In genomic region chr9:129383005-129383414, GRCh38 we compare ENCODE assay signal across 8 cellular contexts.
DNase-seq lines count a peak whose midpoint lies in the region; ATAC-seq and TF ChIP-seq lines count a peak whose summit lies in the region.

No MANE protein-coding gene starts in this region.

- peaks cover 27% of the 10 kb centered on the region for H3K79me1 ChIP-seq in trophoblast cell (ENCODE audit: low read length)

- WGBS in trophoblast cell (ENCODE audit: extremely low coverage, insufficient coverage, insufficient read length), result no CpG with 5 or more reads among the region's 14 CpGs

- H3K4me1 ChIP-seq in trophoblast cell (ENCODE audit: control insufficient read depth in 1 of 2, insufficient read depth in 2 of 2, low read length in 2 of 2), result peaks cover 26 to 31% of the 10 kb centered on the region in 2 experiments

- H3K9me3 ChIP-seq in WERI-Rb-1 (ENCODE audit: severe bottlenecking) (no peaks in the 10 kb centered on the region), trophoblast cell (ENCODE audit: insufficient read depth, low read depth, low read length) (peaks cover 4% of the 10 kb centered on the region)

- H3K27me3 ChIP-seq in WERI-Rb-1 (ENCODE audit: insufficient read depth, low read depth, severe bottlenecking) (no peaks in the 10 kb centered on the region), trophoblast cell (ENCODE audit: insufficient read depth, low read length) (no peaks in the 10 kb centered on the region)

- peak overlapping the region; percentile 98 for H4K91ac ChIP-seq in trophoblast cell (ENCODE audit: low read depth, low read length)

- H3K9ac ChIP-seq in trophoblast cell (ENCODE audit: low read length), result peak overlapping the region; percentile 74

- H3K18ac ChIP-seq in trophoblast cell (ENCODE audit: low read length), result peak overlapping the region; percentile 84

- peak overlapping the region; percentile 95 for H2BK5ac ChIP-seq in trophoblast cell (ENCODE audit: low read depth, low read length, poor library complexity)

- no peaks in the 10 kb centered on the region for H3K9me3 Mint-ChIP-seq in activated CD4-positive, alpha-beta memory T cell treated with anti-CD3 and anti-CD28 coated beads for 36 hours
- no peaks in the 10 kb centered on the region for H3K9me3 Mint-ChIP-seq in activated CD4-positive, alpha-beta memory T cell treated with anti-CD3 and anti-CD28 coated beads, Interleukin-2, amount 10 ng/mL, durations not matched to agents 7 days and 5 days

- H4K12ac ChIP-seq in trophoblast cell (ENCODE audit: low read depth, low read length), result peak overlapping the region; percentile 46

- H3K4me1 Mint-ChIP-seq in activated CD4-positive, alpha-beta memory T cell treated with anti-CD3 and anti-CD28 coated beads for 36 hours (ENCODE audit: low read depth), result no peaks in the 10 kb centered on the region
- H3K4me1 Mint-ChIP-seq in activated CD4-positive, alpha-beta memory T cell treated with anti-CD3 and anti-CD28 coated beads, Interleukin-2, amount 10 ng/mL, durations not matched to agents 7 days and 5 days, result peaks cover 6% of the 10 kb centered on the region

- peak overlapping the region; percentile 41 for H3K4me3 ChIP-seq in WERI-Rb-1 (ENCODE audit: low read depth, low read length)
- peak overlapping the region; percentile 62 for H3K4me3 ChIP-seq in trophoblast cell (ENCODE audit: low read depth, low read length)

- CTCF ChIA-PET in activated CD4-positive, alpha-beta memory T cell treated with anti-CD3 and anti-CD28 coated beads for 36 hours (lab: Charles Lee), result interaction anchor here (0.7 to 1.6 kb wide), 5 partner anchors 9 to 107 kb away, joined by 3 to 5 read pairs (median 3); no protein-coding TSS in a partner anchor
- CTCF ChIA-PET in activated CD4-positive, alpha-beta memory T cell treated with anti-CD3 and anti-CD28 coated beads, Interleukin-2, amount 10 ng/mL, durations not matched to agents 7 days and 5 days (lab: Charles Lee), result interaction anchor here (0.9 to 1.0 kb wide), 3 partner anchors 30 to 211 kb away, joined by 3 read pairs; partner anchors contain the start of gene IER5L

- H3K36me3 ChIP-seq in WERI-Rb-1 (no peaks in the 10 kb centered on the region), trophoblast cell (ENCODE audit: control insufficient read depth in 1 of 2, insufficient read depth in 2 of 2, low read length in 2 of 2) (no peaks in the 10 kb centered on the region)

- H2BK12ac ChIP-seq in trophoblast cell (ENCODE audit: low read length), result peak overlapping the region; percentile 63

- peak overlapping the region; percentile 16 for H3K4me3 Mint-ChIP-seq in activated CD4-positive, alpha-beta memory T cell treated with anti-CD3 and anti-CD28 coated beads for 36 hours
- H3K4me3 Mint-ChIP-seq in activated CD4-positive, alpha-beta memory T cell treated with anti-CD3 and anti-CD28 coated beads, Interleukin-2, amount 10 ng/mL, durations not matched to agents 7 days and 5 days, result no peak overlapping the region

- intact Hi-C loops in activated CD4-positive, alpha-beta memory T cell treated with anti-CD3 and anti-CD28 coated beads for 36 hours (cut with micrococcal nuclease), result loop anchor here (10.0 kb wide), 2 partner anchors 208 to 222 kb away; partner anchors contain the start of gene IER5L
- intact Hi-C loops in Right ventricle myocardium superior (cut with DNase I), result no loop called here

- no peak overlapping the region for H3K27ac Mint-ChIP-seq in activated CD4-positive, alpha-beta memory T cell treated with anti-CD3 and anti-CD28 coated beads for 36 hours
- no peak overlapping the region for H3K27ac Mint-ChIP-seq in activated CD4-positive, alpha-beta memory T cell treated with anti-CD3 and anti-CD28 coated beads, Interleukin-2, amount 10 ng/mL, durations not matched to agents 7 days and 5 days

- no peaks in the 10 kb centered on the region for H3K36me3 Mint-ChIP-seq in activated CD4-positive, alpha-beta memory T cell treated with anti-CD3 and anti-CD28 coated beads for 36 hours
- no peaks in the 10 kb centered on the region for H3K36me3 Mint-ChIP-seq in activated CD4-positive, alpha-beta memory T cell treated with anti-CD3 and anti-CD28 coated beads, Interleukin-2, amount 10 ng/mL, durations not matched to agents 7 days and 5 days (ENCODE audit: low read depth)

- H2BK120ac ChIP-seq in trophoblast cell (ENCODE audit: insufficient read depth, low read length, poor library complexity), result peak overlapping the region; percentile 97

- no peak for TF ChIP-seq CTCF in WERI-Rb-1 (IDR thresholded peaks at IDR 0.05; ENCODE audit: low read depth, low read length)

- peak overlapping the region; percentile 27 for H2AFZ ChIP-seq in trophoblast cell (ENCODE audit: insufficient read depth, low read length, poor library complexity)

- H3K79me2 ChIP-seq in trophoblast cell (ENCODE audit: control insufficient read depth, insufficient read depth, low read length, poor library complexity), result peaks cover 7% of the 10 kb centered on the region

- peak overlapping the region; percentile 90 for H3K4me2 ChIP-seq in trophoblast cell (ENCODE audit: low read length)

- H3K4ac ChIP-seq in trophoblast cell (ENCODE audit: low read depth, low read length), result peak overlapping the region; percentile 35

- H2AK5ac ChIP-seq in trophoblast cell (ENCODE audit: low read length), result peak overlapping the region; percentile 93

- no peak for DNase-seq in activated CD4-positive, alpha-beta memory T cell treated with anti-CD3 and anti-CD28 coated beads for 36 hours
- DNase-seq in activated CD4-positive, alpha-beta memory T cell treated with anti-CD3 and anti-CD28 coated beads, Interleukin-2, amount 10 ng/mL, durations not matched to agents 7 days and 5 days, result no peak
- DNase-seq in WERI-Rb-1 (peak; percentile 23), Right ventricle myocardium superior (peak; percentile 69), trophoblast cell (peak; percentile 80), GF-D8 (lab: John Stamatoyannopoulos, UW) (no peak)

- POLR2A ChIA-PET in activated CD4-positive, alpha-beta memory T cell treated with anti-CD3 and anti-CD28 coated beads for 36 hours (lab: Charles Lee), result interaction anchor here (1.2 kb wide), 1 partner anchor 77 kb away, joined by 3 read pairs; no protein-coding TSS in a partner anchor
- POLR2A ChIA-PET in activated CD4-positive, alpha-beta memory T cell treated with anti-CD3 and anti-CD28 coated beads, Interleukin-2, amount 10 ng/mL, durations not matched to agents 7 days and 5 days (lab: Charles Lee), result interaction anchor here (1.1 kb wide), 1 partner anchor 205 kb away, joined by 3 read pairs; the partner anchor contains the start of gene IER5L

- peak overlapping the region; percentile 94 for H3K14ac ChIP-seq in trophoblast cell (ENCODE audit: low read length)

- no peaks in the 10 kb centered on the region for H3K27me3 Mint-ChIP-seq in activated CD4-positive, alpha-beta memory T cell treated with anti-CD3 and anti-CD28 coated beads for 36 hours
- H3K27me3 Mint-ChIP-seq in activated CD4-positive, alpha-beta memory T cell treated with anti-CD3 and anti-CD28 coated beads, Interleukin-2, amount 10 ng/mL, durations not matched to agents 7 days and 5 days, result peaks cover 18% of the 10 kb centered on the region

- H4K8ac ChIP-seq in trophoblast cell (ENCODE audit: low read depth, low read length), result peak overlapping the region; percentile 91

- ATAC-seq in Right ventricle myocardium superior (ENCODE audit: poor library complexity), result peak; percentile 81
- no peak for ATAC-seq in HG02981 (IDR thresholded peaks at IDR 0.05; ENCODE audit: unreplicated experiment)
- no peak for ATAC-seq in HG03571 (IDR thresholded peaks at IDR 0.05; ENCODE audit: unreplicated experiment)

- H3K27ac ChIP-seq in WERI-Rb-1 (peak overlapping the region; percentile 67), trophoblast cell (ENCODE audit: low read depth, low read length) (peak overlapping the region; percentile 96)

- H3K23ac ChIP-seq in trophoblast cell (ENCODE audit: low read length), result no peak overlapping the region

Comparison
In these comparisons a context has a peak if more than half of its experiments do, and no peak if none do; other contexts are left out.
1. DNase-seq: peak in WERI-Rb-1 (single experiment), Right ventricle myocardium superior (single experiment) and trophoblast cell (2 of 2); none in activated CD4-positive, alpha-beta memory T cell treated with anti-CD3 and anti-CD28 coated beads for 36 hours (single experiment), activated CD4-positive, alpha-beta memory T cell treated with anti-CD3 and anti-CD28 coated beads, Interleukin-2, amount 10 ng/mL, durations not matched to agents 7 days and 5 days (single experiment) and GF-D8 (single experiment).